ENCODE assay signal across 21 cellular contexts in genomic region chr4:39617534-39617933, GRCh38.
"Had no signal": no experiment of that assay in that cellular context is flagged by ENCODE, and none has a peak within 500 bp of the region (broad histone marks: within the 10 kb centered on the region; RNA-seq: fewer than 3 reads in every experiment).

No MANE protein-coding gene starts in this region.

- H3K36me3 ChIP-seq: brain microvascular endothelial cell, esophagus squamous epithelium, transverse colon had no signal

- H3K4me2 ChIP-seq: hepatocyte had no signal

- H3K9me3 ChIP-seq: esophagus squamous epithelium, transverse colon had no signal

- FAIRE-seq: endothelial cell of umbilical vein had no signal

- H3K27ac Mint-ChIP-seq: activated CD4-positive, alpha-beta T cell treated with anti-CD3 and anti-CD28 coated beads, Interleukin-2, amount 10 ng/mL, durations not matched to agents 24 days and 14 days; activated CD8-positive, alpha-beta T cell treated with anti-CD3 and anti-CD28 coated beads, Interleukin-2, amount 10 ng/mL, durations not matched to agents 7 days and 5 days; activated naive CD8-positive, alpha-beta T cell; activated T-cell treated with anti-CD3 and anti-CD28 coated beads, Interleukin-2, amount 50 U/mL, for 72 hours had no signal

- H3K9me3 Mint-ChIP-seq: activated B cell treated with CpG ODN at 0.5 μM for 24 hours; activated CD4-positive, alpha-beta T cell treated with anti-CD3 and anti-CD28 coated beads, Interleukin-2, amount 10 ng/mL, durations not matched to agents 24 days and 14 days; activated T-cell treated with anti-CD3 and anti-CD28 coated beads, Interleukin-2, amount 50 U/mL, for 72 hours had no signal

- H3K27me3 ChIP-seq: brain microvascular endothelial cell, esophagus squamous epithelium, hepatocyte, transverse colon had no signal

- H2AFZ ChIP-seq: hepatocyte had no signal

- H3K4me3 Mint-ChIP-seq: activated CD4-positive, alpha-beta T cell treated with anti-CD3 and anti-CD28 coated beads, Interleukin-2, amount 10 ng/mL, durations not matched to agents 24 days and 14 days; activated CD8-positive, alpha-beta T cell treated with anti-CD3 and anti-CD28 coated beads, Interleukin-2, amount 10 ng/mL, durations not matched to agents 7 days and 5 days; activated naive CD8-positive, alpha-beta T cell; activated T-cell treated with anti-CD3 and anti-CD28 coated beads, Interleukin-2, amount 50 U/mL, for 72 hours had no signal

- H3K27ac ChIP-seq: brain microvascular endothelial cell, esophagus squamous epithelium, hepatocyte, transverse colon had no signal

- DNase-seq: activated B cell treated with CpG ODN at 0.5 μM for 24 hours; activated CD4-positive, alpha-beta T cell treated with anti-CD3 and anti-CD28 coated beads, Interleukin-2, amount 10 ng/mL, durations not matched to agents 24 days and 14 days; activated CD8-positive, alpha-beta memory T cell treated with anti-CD3 and anti-CD28 coated beads, Interleukin-2, amount 50 U/mL, for 4 hours; activated CD8-positive, alpha-beta T cell treated with anti-CD3 and anti-CD28 coated beads, Interleukin-2, amount 10 ng/mL, durations not matched to agents 7 days and 5 days; activated gamma-delta T cell; activated T-cell treated with anti-CD3 and anti-CD28 coated beads, Interleukin-2, amount 50 U/mL, for 72 hours; amygdala; brain microvascular endothelial cell; effector CD8-positive, alpha-beta T cell; esophagus squamous epithelium; islet precursor cell; posterior cingulate gyrus; stimulated activated CD4-positive, alpha-beta T cell treated with anti-CD3 and anti-CD28 coated beads, Interleukin-15, amount 100 ng/mL, for 24 hours; stimulated activated CD4-positive, alpha-beta T cell treated with anti-CD3 and anti-CD28 coated beads, Interleukin-4, amount 100 ng/mL, for 1 hour; stimulated activated naive CD8-positive, alpha-beta T cell treated with anti-CD3 and anti-CD28 coated beads, Interleukin-15, Interleukin-2, amounts not matched to agents 100 U/mL and 50 U/mL, for 24 hours; T-helper 2 cell; transverse colon had no signal

- H3K27me3 Mint-ChIP-seq: activated B cell treated with CpG ODN at 0.5 μM for 24 hours; activated naive CD8-positive, alpha-beta T cell had no signal

- ATAC-seq: activated CD8-positive, alpha-beta T cell treated with anti-CD3 and anti-CD28 coated beads, Interleukin-2, amount 10 ng/mL, durations not matched to agents 7 days and 5 days; activated T-cell treated with anti-CD3 and anti-CD28 coated beads, Interleukin-2, amount 50 U/mL, for 72 hours; stimulated activated naive CD8-positive, alpha-beta T cell treated with anti-CD3 and anti-CD28 coated beads, Interleukin-15, Interleukin-2, amounts not matched to agents 100 U/mL and 50 U/mL, for 24 hours had no signal

- H3K4me3 ChIP-seq: esophagus squamous epithelium, hepatocyte, lung, transverse colon had no signal
